ENCODE assay signal across 1 cellular context in the genomic region with DNA sequence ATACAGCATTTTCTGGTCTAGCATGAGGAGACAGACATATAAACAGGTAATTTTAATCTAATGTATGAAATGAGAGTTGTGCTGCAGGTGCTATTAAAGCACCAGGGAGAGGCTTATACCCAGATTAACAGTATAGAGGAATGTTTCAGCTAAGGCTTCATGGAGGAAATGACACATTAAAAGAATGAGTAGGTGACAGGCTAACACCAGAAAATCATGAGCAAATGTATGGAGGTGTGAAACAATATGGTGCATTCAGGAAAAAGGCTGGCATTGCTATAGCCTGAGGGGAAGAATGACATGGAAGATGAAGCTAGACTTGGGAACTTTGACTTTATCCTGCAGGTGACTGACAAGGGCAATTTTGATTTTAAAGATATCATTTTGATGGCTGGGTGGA.
TF ChIP-seq lines count a peak whose summit lies in the region.

No MANE protein-coding gene starts in this region.

TF ChIP-seq in IMR-90, 13 proteins besides CTCF, POLR2A, EP300 and RAD21:
- TF ChIP-seq, protein P1, sequence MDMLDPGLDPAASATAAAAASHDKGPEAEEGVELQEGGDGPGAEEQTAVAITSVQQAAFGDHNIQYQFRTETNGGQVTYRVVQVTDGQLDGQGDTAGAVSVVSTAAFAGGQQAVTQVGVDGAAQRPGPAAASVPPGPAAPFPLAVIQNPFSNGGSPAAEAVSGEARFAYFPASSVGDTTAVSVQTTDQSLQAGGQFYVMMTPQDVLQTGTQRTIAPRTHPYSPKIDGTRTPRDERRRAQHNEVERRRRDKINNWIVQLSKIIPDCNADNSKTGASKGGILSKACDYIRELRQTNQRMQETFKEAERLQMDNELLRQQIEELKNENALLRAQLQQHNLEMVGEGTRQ (IDR thresholded peaks at IDR 0.05; ENCODE audit: low read depth, low read length) = no peak
- no peak for TF ChIP-seq RCOR1 (IDR thresholded peaks at IDR 0.05; ENCODE audit: insufficient replicate concordance, low read length)
- TF ChIP-seq MXI1 (IDR thresholded peaks at IDR 0.05; ENCODE audit: borderline replicate concordance, low read depth, low read length) = no peak
- TF ChIP-seq FOS (IDR thresholded peaks at IDR 0.05; ENCODE audit: low read depth, low read length) = no peak
- TF ChIP-seq, protein P2, sequence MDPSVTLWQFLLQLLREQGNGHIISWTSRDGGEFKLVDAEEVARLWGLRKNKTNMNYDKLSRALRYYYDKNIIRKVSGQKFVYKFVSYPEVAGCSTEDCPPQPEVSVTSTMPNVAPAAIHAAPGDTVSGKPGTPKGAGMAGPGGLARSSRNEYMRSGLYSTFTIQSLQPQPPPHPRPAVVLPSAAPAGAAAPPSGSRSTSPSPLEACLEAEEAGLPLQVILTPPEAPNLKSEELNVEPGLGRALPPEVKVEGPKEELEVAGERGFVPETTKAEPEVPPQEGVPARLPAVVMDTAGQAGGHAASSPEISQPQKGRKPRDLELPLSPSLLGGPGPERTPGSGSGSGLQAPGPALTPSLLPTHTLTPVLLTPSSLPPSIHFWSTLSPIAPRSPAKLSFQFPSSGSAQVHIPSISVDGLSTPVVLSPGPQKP (IDR thresholded peaks at IDR 0.05; ENCODE audit: borderline replicate concordance, low read depth, low read length) = no peak
- TF ChIP-seq NFE2L2 (IDR thresholded peaks at IDR 0.05; ENCODE audit: low read depth, low read length) = no peak
- TF ChIP-seq SMC3 (IDR thresholded peaks at IDR 0.05; ENCODE audit: low read depth, low read length) = no peak
- TF ChIP-seq RFX5 (IDR thresholded peaks at IDR 0.05; ENCODE audit: low read depth, low read length) = no peak
- no peak for TF ChIP-seq BHLHE40 (IDR thresholded peaks at IDR 0.05; ENCODE audit: low read depth, low read length)
- no peak for TF ChIP-seq MAFK (IDR thresholded peaks at IDR 0.05; ENCODE audit: low read depth, low read length)
- no peak for TF ChIP-seq CHD1 (IDR thresholded peaks at IDR 0.05; ENCODE audit: low read depth, low read length)
- no peak for TF ChIP-seq CEBPB (IDR thresholded peaks at IDR 0.05; ENCODE audit: low read depth, low read length)
- no peak for TF ChIP-seq MAZ (IDR thresholded peaks at IDR 0.05; ENCODE audit: borderline replicate concordance, low read depth, low read length)
